In genomic region chr17:48733632-48734327, GRCh38 we compare ENCODE assay signal across 19 cellular contexts. TPM values are rescaled to one million over a fixed set of nuclear protein-coding genes. Genes with fewer than 3 reads are reported as not detected.
DNase-seq lines count a peak whose midpoint lies in the region; TF ChIP-seq lines count a peak whose summit lies in the region.
"Had no signal": no experiment of that assay in that cellular context is flagged by ENCODE, and none has a peak within 500 bp of the region (broad histone marks: within the 10 kb centered on the region; RNA-seq: fewer than 3 reads in every experiment).

No MANE protein-coding gene starts in this region.

- peaks cover 4% of the 10 kb centered on the region for H3K36me3 Mint-ChIP-seq in activated T-helper 1 cell treated with anti-CD3 and anti-CD28 coated beads, Interleukin-12 subunit alpha, Interleukin-12 subunit beta, Interleukin-2, Interleukin-4 antibody, amounts not matched to agents 30 ng/mL and 10 ng/mL and 1 ng/mL, durations not matched to agents 14 hours and 24 hours and 36 hours (ENCODE audit: low read depth)

- no peaks in the 10 kb centered on the region for H3K79me1 ChIP-seq in mesendoderm (ENCODE audit: low read length)

- peaks cover 20% of the 10 kb centered on the region for H3K4me1 Mint-ChIP-seq in activated T-helper 1 cell treated with anti-CD3 and anti-CD28 coated beads, Interleukin-12 subunit alpha, Interleukin-12 subunit beta, Interleukin-2, Interleukin-4 antibody, amounts not matched to agents 30 ng/mL and 10 ng/mL and 1 ng/mL, durations not matched to agents 14 hours and 24 hours and 36 hours (ENCODE audit: low read depth)

- TF ChIP-seq POLR2A in transverse colon (IDR thresholded peaks at IDR 0.05) = no peak

- TF ChIP-seq EP300 in transverse colon (IDR thresholded peaks at IDR 0.05; ENCODE audit: low read depth) = no peak

- H3K4me3 ChIP-seq in mesendoderm (ENCODE audit: low read length) (no peak overlapping the region), transverse colon (peak overlapping the region in 1 of 4 donors; percentile 17)
- H3K4me3 ChIP-seq: SJSA1, thoracic aorta had no signal

- in situ Hi-C loops in transverse colon (cut with MboI; ENCODE audit: low pct_ligation_motif_present in 1 of 4, low pct_unique_long_range_greater_than_20kb in 1 of 4, low sequenced_read_pairs in 3 of 4) = loop anchor here in 3 of 4 donors (10.0 kb wide), 2 partner anchors 51 to 61 kb away; no protein-coding TSS in a partner anchor

- peak overlapping the region; percentile 29 for H3K9ac ChIP-seq in mesendoderm (ENCODE audit: low read length)

- H4K5ac ChIP-seq in mesendoderm (ENCODE audit: low read length) = no peak overlapping the region

- no peak overlapping the region for H2AK5ac ChIP-seq in mesendoderm (ENCODE audit: low read length)

- no peaks in the 10 kb centered on the region for H3K79me2 ChIP-seq in mesendoderm (ENCODE audit: control insufficient read depth, insufficient read depth, low read length)

- no CpG with 5 or more reads among the region's 22 CpGs for WGBS in mesendoderm (ENCODE audit: extremely low coverage, insufficient coverage, low lambda C conversion rate)
- 34 to 37% methylated on average over 3 to 22 of the region's 22 CpGs for WGBS in transverse colon (ENCODE audit: low coverage in 1 of 2), 2 donors

- H2BK5ac ChIP-seq in mesendoderm (ENCODE audit: low read length) = no peak overlapping the region

- no peak overlapping the region for H3K18ac ChIP-seq in mesendoderm (ENCODE audit: low read length)

- no peak overlapping the region for H3K56ac ChIP-seq in mesendoderm (ENCODE audit: low read length)

- peaks cover 85% of the 10 kb centered on the region for H3K27me3 Mint-ChIP-seq in activated T-helper 1 cell treated with anti-CD3 and anti-CD28 coated beads, Interleukin-12 subunit alpha, Interleukin-12 subunit beta, Interleukin-2, Interleukin-4 antibody, amounts not matched to agents 30 ng/mL and 10 ng/mL and 1 ng/mL, durations not matched to agents 14 hours and 24 hours and 36 hours (ENCODE audit: insufficient read depth)

- H3K23ac ChIP-seq in mesendoderm (ENCODE audit: low read length) = no peak overlapping the region

- peaks cover 2% of the 10 kb centered on the region for H3K4me1 ChIP-seq in mesendoderm (ENCODE audit: control insufficient read depth, low read depth, low read length)
- H3K4me1 ChIP-seq in transverse colon = peaks cover 0 to 21% (median 14%) of the 10 kb centered on the region in 4 donors

- H3K27ac Mint-ChIP-seq in activated T-helper 1 cell treated with anti-CD3 and anti-CD28 coated beads, Interleukin-12 subunit alpha, Interleukin-12 subunit beta, Interleukin-2, Interleukin-4 antibody, amounts not matched to agents 30 ng/mL and 10 ng/mL and 1 ng/mL, durations not matched to agents 14 hours and 24 hours and 36 hours = peak overlapping the region; percentile 57

- H3K27me3 ChIP-seq in mesendoderm (ENCODE audit: insufficient read depth, low read length, poor library complexity) = peaks cover 50% of the 10 kb centered on the region
- peaks cover 100% of the 10 kb centered on the region for H3K27me3 ChIP-seq in transverse colon

- H2BK120ac ChIP-seq in mesendoderm (ENCODE audit: low read depth, low read length) = no peak overlapping the region

- intact Hi-C loops in activated T-helper 1 cell treated with anti-CD3 and anti-CD28 coated beads, Interleukin-12 subunit alpha, Interleukin-12 subunit beta, Interleukin-2, Interleukin-4 antibody, amounts not matched to agents 30 ng/mL and 10 ng/mL and 1 ng/mL, durations not matched to agents 14 hours and 24 hours and 36 hours (cut with micrococcal nuclease) = loop anchor here (5.0 kb wide), 1 partner anchor 269 kb away; no protein-coding TSS in a partner anchor
- intact Hi-C loops in transverse colon (cut with DNase I; ENCODE audit: low total_unique reads) = no loop called here

- H2BK15ac ChIP-seq in mesendoderm (replicated peaks; ENCODE audit: low read depth) = no peak overlapping the region

- DNase-seq in ELF-1 (ENCODE audit: low read depth, low spot score) (peak; percentile 66), mesendoderm (no peak), transverse colon (no peak), RKO (ENCODE audit: low spot score) (no peak), foreskin melanocyte (no peak), DMS53 (lab: John Stamatoyannopoulos, UW) (no peak)
- no peak for DNase-seq in activated T-helper 1 cell treated with anti-CD3 and anti-CD28 coated beads, Interleukin-12 subunit alpha, Interleukin-12 subunit beta, Interleukin-2, Interleukin-4 antibody, amounts not matched to agents 30 ng/mL and 10 ng/mL and 1 ng/mL, durations not matched to agents 14 hours and 24 hours and 36 hours (ENCODE audit: low spot score)
- DNase-seq: caudate nucleus; effector CD8-positive, alpha-beta T cell; left colon; NCI-H1694 treated with DMSO at 0.1 percent for 48 hours had no signal

- H3K4ac ChIP-seq in mesendoderm (ENCODE audit: low read depth, low read length) = no peak overlapping the region

- TF ChIP-seq CTCF in C4-2B (conservative IDR thresholded peaks at IDR 0.05) = no peak
- no peak for TF ChIP-seq CTCF in transverse colon (IDR thresholded peaks at IDR 0.05)

- no peak overlapping the region for H3K4me3 Mint-ChIP-seq in activated T-helper 1 cell treated with anti-CD3 and anti-CD28 coated beads, Interleukin-12 subunit alpha, Interleukin-12 subunit beta, Interleukin-2, Interleukin-4 antibody, amounts not matched to agents 30 ng/mL and 10 ng/mL and 1 ng/mL, durations not matched to agents 14 hours and 24 hours and 36 hours

- H3K36me3 ChIP-seq in mesendoderm (ENCODE audit: control insufficient read depth, insufficient read depth, low read length) (no peaks in the 10 kb centered on the region), transverse colon (no peaks in the 10 kb centered on the region)
- H3K36me3 ChIP-seq: SJSA1, thoracic aorta had no signal

- no peaks in the 10 kb centered on the region for H3K9me3 Mint-ChIP-seq in activated T-helper 1 cell treated with anti-CD3 and anti-CD28 coated beads, Interleukin-12 subunit alpha, Interleukin-12 subunit beta, Interleukin-2, Interleukin-4 antibody, amounts not matched to agents 30 ng/mL and 10 ng/mL and 1 ng/mL, durations not matched to agents 14 hours and 24 hours and 36 hours

- H3K4me2 ChIP-seq in mesendoderm (ENCODE audit: low read length) = peak overlapping the region; percentile 42

- H3K27ac ChIP-seq in C4-2B = peak overlapping the region; percentile 93
- H3K27ac ChIP-seq in mesendoderm (ENCODE audit: low read depth, low read length) = no peak overlapping the region
- no peak overlapping the region for H3K27ac ChIP-seq in transverse colon
- H3K27ac ChIP-seq: SJSA1 had no signal

- H4K8ac ChIP-seq in mesendoderm (ENCODE audit: low read depth, low read length) = no peak overlapping the region

- no peaks in the 10 kb centered on the region for H3K9me3 ChIP-seq in transverse colon
- H3K9me3 ChIP-seq: SJSA1, thoracic aorta had no signal

RNA-seq across cellular contexts. Expression of gene HOXB13, which starts 5.2 kb away (rescaled TPM):
- total RNA-seq in activated T-helper 1 cell treated with anti-CD3 and anti-CD28 coated beads, Interleukin-12 subunit alpha, Interleukin-12 subunit beta, Interleukin-2, Interleukin-4 antibody, amounts not matched to agents 30 ng/mL and 10 ng/mL and 1 ng/mL, durations not matched to agents 14 hours and 24 hours and 36 hours = not detected in 2 replicates
- 0.04 TPM for polyA plus RNA-seq in mesendoderm (2013, experiment 1 of 2)
- polyA plus RNA-seq in mesendoderm (2013, experiment 2 of 2) = 0.01 TPM
- 1 to 10 TPM; 1.2 to 5.7 (median 3.5) TPM for total RNA-seq in transverse colon
- total RNA-seq: activated CD8-positive, alpha-beta memory T cell treated with anti-CD3 and anti-CD28 coated beads for 36 hours; SJSA1; thoracic aorta had no signal
- polyA plus RNA-seq: adipose tissue, neural cell had no signal

RNA-seq across cellular contexts. Expression of gene PRAC2, which starts 10.8 kb away (rescaled TPM):
- total RNA-seq in activated T-helper 1 cell treated with anti-CD3 and anti-CD28 coated beads, Interleukin-12 subunit alpha, Interleukin-12 subunit beta, Interleukin-2, Interleukin-4 antibody, amounts not matched to agents 30 ng/mL and 10 ng/mL and 1 ng/mL, durations not matched to agents 14 hours and 24 hours and 36 hours = not detected in 2 replicates
- 0.69 TPM for polyA plus RNA-seq in mesendoderm (2013, experiment 1 of 2)
- 0.32 TPM for polyA plus RNA-seq in mesendoderm (2013, experiment 2 of 2)
- total RNA-seq in transverse colon = 1 to 10 TPM in 1 of 4 donors, not detected in 3; 4.1 TPM
- total RNA-seq: activated CD8-positive, alpha-beta memory T cell treated with anti-CD3 and anti-CD28 coated beads for 36 hours; LHCN-M2; NCI-H460; SJSA1; thoracic aorta had no signal
- polyA plus RNA-seq: adipose tissue, neural cell had no signal

RNA-seq across cellular contexts. Expression of gene PRAC1, which starts 11.5 kb away (rescaled TPM):
- not detected in 2 replicates for total RNA-seq in activated T-helper 1 cell treated with anti-CD3 and anti-CD28 coated beads, Interleukin-12 subunit alpha, Interleukin-12 subunit beta, Interleukin-2, Interleukin-4 antibody, amounts not matched to agents 30 ng/mL and 10 ng/mL and 1 ng/mL, durations not matched to agents 14 hours and 24 hours and 36 hours
- polyA plus RNA-seq in mesendoderm (2013, experiment 1 of 2) = 3.5 TPM
- polyA plus RNA-seq in mesendoderm (2013, experiment 2 of 2) = 2.9 TPM
- 1 to 10 TPM in 1 of 4 donors, not detected in 3; 4.4 TPM for total RNA-seq in transverse colon
- total RNA-seq: activated CD8-positive, alpha-beta memory T cell treated with anti-CD3 and anti-CD28 coated beads for 36 hours; LHCN-M2; NCI-H460; SJSA1; thoracic aorta had no signal
- polyA plus RNA-seq: adipose tissue, neural cell had no signal
